Comparison of ENCODE assay signal across 8 cellular contexts in genomic region chr16:20901068-20901440, GRCh38. TPM values are rescaled to one million over a fixed set of nuclear protein-coding genes. Genes with fewer than 3 reads are reported as not detected.
A peak's percentile ranks its signal among the peaks of the same experiment; 100 is the strongest.
DNase-seq lines count a peak whose midpoint lies in the region; ATAC-seq and TF ChIP-seq lines count a peak whose summit lies in the region.

No MANE protein-coding gene starts in this region.

- TF ChIP-seq POLR2A in lower leg skin (IDR thresholded peaks at IDR 0.05) (no peak), uterus (IDR thresholded peaks at IDR 0.05) (no peak)

- no TSS peak for BruUV-seq in Calu3 (replicated peaks; lab: Mats Ljungman, UMichigan)

- DNase-seq in Calu3, result no peak
- DNase-seq in HK-2 (ENCODE audit: unreplicated experiment), result peak; percentile 25
- no peak for DNase-seq in lower leg skin (ENCODE audit: low spot score in 2 of 2)
- no peak for DNase-seq in uterus
- DNase-seq in NCI-H1105 (lab: John Stamatoyannopoulos, UW), result no peak
- no peak for DNase-seq in AG20443 (ENCODE audit: low spot score)

- H3K4me1 Mint-ChIP-seq in Calu3 (ENCODE audit: low read depth, unreplicated experiment) (peaks cover 71% of the 10 kb centered on the region), brain (peaks cover 80% of the 10 kb centered on the region)

- peak overlapping the region; percentile 55 for H3K4me3 ChIP-seq in lower leg skin (ENCODE audit: low read depth, poor library complexity, severe bottlenecking)
- peak overlapping the region; percentile 71 to 98 for H3K4me3 ChIP-seq in uterus

- WGBS in lower leg skin, 2 donors, result 0% methylated on average over 20 of the region's 20 CpGs

- no peaks in the 10 kb centered on the region for H3K9me3 ChIP-seq in uterus

- peak overlapping the region; percentile 75 for H3K4me3 Mint-ChIP-seq in Calu3 (ENCODE audit: low read depth, unreplicated experiment)
- H3K4me3 Mint-ChIP-seq in brain, result peak overlapping the region; percentile 88 to 92 (median 90)

- CTCF ChIA-PET in Calu3 (lab: Charles Lee), result interaction anchor here (0.5 to 1.0 kb wide), 2 partner anchors 201 to 580 kb away, joined by 3 to 6 read pairs; no protein-coding TSS in a partner anchor

- no peaks in the 10 kb centered on the region for H3K27me3 Mint-ChIP-seq in Calu3 (ENCODE audit: unreplicated experiment)
- H3K27me3 Mint-ChIP-seq in brain, result peaks cover 14% of the 10 kb centered on the region

- no peak for ATAC-seq in GM19467 (IDR thresholded peaks at IDR 0.05; ENCODE audit: unreplicated experiment)

- peak overlapping the region; percentile 96 to 100 for H3K27ac ChIP-seq in uterus

- H3K4me1 ChIP-seq in uterus, result peaks cover 10 to 22% of the 10 kb centered on the region in 2 donors

- H3K9me3 Mint-ChIP-seq in Calu3 (ENCODE audit: low read depth, unreplicated experiment), result no peaks in the 10 kb centered on the region
- H3K9me3 Mint-ChIP-seq in brain, result no peaks in the 10 kb centered on the region

- no peaks in the 10 kb centered on the region for H3K27me3 ChIP-seq in uterus

- H3K36me3 Mint-ChIP-seq in Calu3 (ENCODE audit: insufficient read depth, unreplicated experiment) (peaks cover 55% of the 10 kb centered on the region), brain (peaks cover 16% of the 10 kb centered on the region)

- H3K27ac Mint-ChIP-seq in Calu3 (ENCODE audit: unreplicated experiment) (peak overlapping the region; percentile 94), brain (peak overlapping the region; percentile 98 to 100 (median 99))

- no peaks in the 10 kb centered on the region for H3K36me3 ChIP-seq in uterus

- TF ChIP-seq CTCF in Calu3 (IDR thresholded peaks at IDR 0.05; ENCODE audit: unreplicated experiment) (no peak), brain (conservative IDR thresholded peaks at IDR 0.05) (no peak), lower leg skin (IDR thresholded peaks at IDR 0.05) (no peak), uterus (IDR thresholded peaks at IDR 0.05) (no peak)

- intact Hi-C loops in Calu3 (cut with micrococcal nuclease; ENCODE audit: unreplicated experiment), result loop anchor here (2.0 kb wide), 1 partner anchor 22 kb away; no protein-coding TSS in a partner anchor
- intact Hi-C loops in lower leg skin (cut with DNase I; ENCODE audit: low total_unique reads), result loop anchor here (10.0 kb wide), 1 partner anchor 1294 kb away; no protein-coding TSS in a partner anchor
- intact Hi-C loops in uterus (cut with DNase I; ENCODE audit: low total_unique reads), result loop anchor here (10.0 kb wide), 1 partner anchor 46 kb away; no protein-coding TSS in a partner anchor

RNA-seq across cellular contexts. Expression of gene LYRM1, which starts 0.5 kb away (rescaled TPM):
- total RNA-seq in Calu3 (2022) (33.4 and 36.5 TPM in 2 replicates), lower leg skin (10 to 100 TPM; 24.3 to 27.3 (median 25.5) TPM), uterus (100 to 1,000 TPM in 1 of 4 donors, 10 to 100 TPM in 3; 40.0 to 201 (median 51.0) TPM)
- polyA plus RNA-seq in brain (ENCODE audit: insufficient read depth, low read depth, low replicate concordance), result 35.5 TPM

RNA-seq across cellular contexts. Expression of gene DCUN1D3, which starts 0.9 kb away (rescaled TPM):
- total RNA-seq in Calu3 (2022) (17.0 and 21.0 TPM in 2 replicates), lower leg skin (10 to 100 TPM; 18.2 to 20.8 (median 18.3) TPM), uterus (10 to 100 TPM; 14.7 to 38.0 (median 21.5) TPM)
- polyA plus RNA-seq in brain (ENCODE audit: insufficient read depth, low read depth, low replicate concordance), result 2.6 TPM
